ENCODE assay signal across 13 cellular contexts in the genomic region with DNA sequence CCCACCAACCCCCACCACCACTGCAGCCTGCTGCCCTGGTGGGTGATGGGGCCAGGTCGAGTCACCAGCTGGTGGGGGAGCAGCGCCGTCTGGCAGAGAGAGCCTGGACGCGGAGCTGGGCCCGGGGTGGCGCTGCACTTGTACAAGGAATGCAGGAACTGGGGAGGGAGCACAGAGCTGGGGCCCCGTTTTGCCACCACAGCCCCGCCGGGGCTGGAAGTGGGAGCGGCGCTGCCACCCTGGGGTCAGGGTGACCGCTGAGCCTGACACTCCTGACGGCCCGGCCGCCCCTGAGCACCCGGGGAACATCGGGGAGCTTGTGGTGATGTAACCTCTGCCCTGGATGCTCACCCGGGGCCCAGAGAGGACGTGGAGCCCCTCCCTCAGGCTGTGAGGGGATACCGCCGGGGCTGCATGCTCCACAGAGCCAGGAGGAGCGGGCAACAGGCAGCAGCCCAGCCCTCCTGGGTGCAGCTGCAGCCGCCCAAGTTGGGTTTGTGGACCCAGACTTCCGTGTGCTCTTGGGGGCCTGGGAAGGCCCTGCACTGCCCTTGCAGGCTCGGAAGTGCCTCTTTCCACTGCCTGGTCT.
"Had no signal": no experiment of that assay in that cellular context is flagged by ENCODE, and none has a peak within 500 bp of the region (broad histone marks: within the 10 kb centered on the region; RNA-seq: fewer than 3 reads in every experiment).

No MANE protein-coding gene starts in this region.

- H3K4me3 ChIP-seq: pancreas, thyroid gland had no signal

- H3K9me3 Mint-ChIP-seq: activated T-helper 2 cell treated with anti-CD3 and anti-CD28 coated beads, Interferon-gamma antibody, Interleukin-2, Interleukin-4, amounts not matched to agents 10 μg/mL and 5 μg/mL and 100 μg/mL, durations not matched to agents 14 hours and 24 hours and 36 hours; naive B cell; stimulated activated effector memory CD8-positive, alpha-beta T cell treated with anti-CD3 and anti-CD28 coated beads, Interleukin-12 subunit alpha, Interleukin-12 subunit beta, amount 100 ng/mL, for 72 hours had no signal

- H3K9me3 ChIP-seq: pancreas, thyroid gland had no signal

- H3K4me1 Mint-ChIP-seq: naive B cell; stimulated activated effector memory CD8-positive, alpha-beta T cell treated with anti-CD3 and anti-CD28 coated beads, Interleukin-12 subunit alpha, Interleukin-12 subunit beta, amount 100 ng/mL, for 72 hours had no signal

- ATAC-seq: left lobe of liver; pancreas; stimulated activated effector memory CD8-positive, alpha-beta T cell treated with anti-CD3 and anti-CD28 coated beads, Interleukin-12 subunit alpha, Interleukin-12 subunit beta, amount 100 ng/mL, for 72 hours had no signal

- H3K27me3 ChIP-seq: thyroid gland had no signal

- H3K36me3 ChIP-seq: pancreas, thyroid gland had no signal

- H3K27ac ChIP-seq: pancreas, thyroid gland had no signal

- H3K4me3 Mint-ChIP-seq: naive B cell; stimulated activated effector memory CD8-positive, alpha-beta T cell treated with anti-CD3 and anti-CD28 coated beads, Interleukin-12 subunit alpha, Interleukin-12 subunit beta, amount 100 ng/mL, for 72 hours had no signal

- DNase-seq: activated CD4-positive, alpha-beta T cell treated with anti-CD3 and anti-CD28 coated beads for 1 hour; activated CD4-positive, alpha-beta T cell treated with anti-CD3 and anti-CD28 coated beads, Interleukin-2, amount 50 U/mL, for 4 hours; activated naive CD4-positive, alpha-beta T cell treated with anti-CD3 and anti-CD28 coated beads, Interleukin-2, amount 50 U/mL, for 16 hours; activated T-cell treated with anti-CD3 and anti-CD28 coated beads for 4 hours; naive B cell; pancreas; stimulated activated CD4-positive, alpha-beta T cell treated with anti-CD3 and anti-CD28 coated beads, Interleukin-12 subunit alpha, Interleukin-12 subunit beta, amount 100 ng/mL, for 4 hours; T-helper 1 cell; T1000; thyroid gland had no signal

- H3K36me3 Mint-ChIP-seq: naive B cell; stimulated activated effector memory CD8-positive, alpha-beta T cell treated with anti-CD3 and anti-CD28 coated beads, Interleukin-12 subunit alpha, Interleukin-12 subunit beta, amount 100 ng/mL, for 72 hours had no signal

- H3K27ac Mint-ChIP-seq: activated T-helper 2 cell treated with anti-CD3 and anti-CD28 coated beads, Interferon-gamma antibody, Interleukin-2, Interleukin-4, amounts not matched to agents 10 μg/mL and 5 μg/mL and 100 μg/mL, durations not matched to agents 14 hours and 24 hours and 36 hours; naive B cell; stimulated activated effector memory CD8-positive, alpha-beta T cell treated with anti-CD3 and anti-CD28 coated beads, Interleukin-12 subunit alpha, Interleukin-12 subunit beta, amount 100 ng/mL, for 72 hours had no signal

- H3K4me1 ChIP-seq: pancreas, thyroid gland had no signal
